In genomic region chr1:67431156-67431765, GRCh38 we compare ENCODE assay signal across 8 cellular contexts. TPM values are rescaled to one million over a fixed set of nuclear protein-coding genes. Genes with fewer than 3 reads are reported as not detected.
DNase-seq lines count a peak whose midpoint lies in the region; ATAC-seq, FAIRE-seq and TF ChIP-seq lines count a peak whose summit lies in the region.

No MANE protein-coding gene starts in this region.

- no peak for FAIRE-seq in GM12891 (lab: Jason Lieb, UNC)

- peaks cover 40% of the 10 kb centered on the region for H3K79me2 ChIP-seq in PC-9 (ENCODE audit: low read depth)

- TF ChIP-seq CTCF in PC-9 (conservative IDR thresholded peaks at IDR 0.05) (no peak), esophagus muscularis mucosa (IDR thresholded peaks at IDR 0.05) (no peak), psoas muscle (IDR thresholded peaks at IDR 0.05) (no peak)

- WGBS in esophagus muscularis mucosa, result 17% methylated on average over 12 of the region's 12 CpGs
- WGBS in psoas muscle, 3 donors, result 16 to 19% (median 17%) methylated on average over 12 of the region's 12 CpGs

- H3K4me1 ChIP-seq in PC-9 (replicated peaks; ENCODE audit: insufficient read depth) (peaks cover 31% of the 10 kb centered on the region), esophagus muscularis mucosa (peaks cover 28 to 56% (median 49%) of the 10 kb centered on the region in 4 donors), psoas muscle (peaks cover 44% of the 10 kb centered on the region)

- intact Hi-C loops in PC-9 (cut with micrococcal nuclease; ENCODE audit: unreplicated experiment), result loop anchor here (2.0 to 10.0 kb wide), 7 partner anchors 46 to 499 kb away; partner anchors contain the start of genes GADD45A and GNG12
- intact Hi-C loops in esophagus muscularis mucosa (cut with DNase I), result loop anchor here (10.0 kb wide), 1 partner anchor 254 kb away; the partner anchor contains the start of gene GADD45A
- intact Hi-C loops in psoas muscle (cut with DNase I), result no loop called here

- H3K36me3 ChIP-seq in PC-9 (ENCODE audit: low read depth) (peaks cover 29% of the 10 kb centered on the region), esophagus muscularis mucosa (no peaks in the 10 kb centered on the region), psoas muscle (ENCODE audit: insufficient read depth in 1 of 2, low read depth in 1 of 2) (peaks cover 0 to 2% of the 10 kb centered on the region in 2 donors)

- peaks cover 12% of the 10 kb centered on the region; the same call in 1 of the 2 replicates for H3F3A ChIP-seq in PC-9 (ENCODE audit: insufficient read depth, low read depth)

- DNase-seq in PC-9 (no peak), esophagus muscularis mucosa (ENCODE audit: extremely low spot score) (no peak), psoas muscle (no peak), NCI-H2227 (lab: John Stamatoyannopoulos, UW; ENCODE audit: unreplicated experiment) (no peak), epidermal melanocyte (ENCODE audit: insufficient read length, low spot score) (no peak), NCI-H146 treated with DMSO at 0.1 percent for 48 hours (lab: John Stamatoyannopoulos, UW; ENCODE audit: unreplicated experiment) (no peak), GM12891 (ENCODE audit: insufficient read length, low spot score) (no peak)

- peak overlapping the region; percentile 98 for H3K4me2 ChIP-seq in PC-9

- H2AFZ ChIP-seq in PC-9, result peak overlapping the region; percentile 95

- TF ChIP-seq EP300 in esophagus muscularis mucosa (IDR thresholded peaks at IDR 0.05), result no peak

- H3K27me3 ChIP-seq in PC-9 (ENCODE audit: insufficient read depth, low read depth) (no peaks in the 10 kb centered on the region), esophagus muscularis mucosa (no peaks in the 10 kb centered on the region), psoas muscle (ENCODE audit: insufficient read depth in 3 of 3, low read length in 2 of 3) (no peaks in the 10 kb centered on the region)

- peak overlapping the region; percentile 88 for H3K27ac ChIP-seq in PC-9
- H3K27ac ChIP-seq in esophagus muscularis mucosa (replicated peaks in 1 of 4), result peak overlapping the region; percentile 92 to 96 (median 92)
- peak overlapping the region; percentile 91 for H3K27ac ChIP-seq in psoas muscle

- CTCF ChIA-PET in PC-9 (lab: Charles Lee), result interaction anchor here (1.4 kb wide), 1 partner anchor 69 kb away, joined by 12 read pairs; no protein-coding TSS in a partner anchor

- peak overlapping the region; percentile 78 for H3K4me3 ChIP-seq in GM08714 (ENCODE audit: low read length)
- H3K4me3 ChIP-seq in PC-9, result peak overlapping the region; percentile 78
- peak overlapping the region; percentile 78 to 92 (median 80) for H3K4me3 ChIP-seq in esophagus muscularis mucosa
- H3K4me3 ChIP-seq in psoas muscle, result peak overlapping the region; percentile 89

- no peak for ATAC-seq in psoas muscle

- TF ChIP-seq POLR2A in esophagus muscularis mucosa (IDR thresholded peaks at IDR 0.05; ENCODE audit: low read depth) (no peak), GM12891 (IDR thresholded peaks at IDR 0.05; ENCODE audit: low read depth, low read length) (no peak; the same call in 1 of the 2 replicates)

- H3K9me3 ChIP-seq in PC-9 (ENCODE audit: insufficient read depth, low read depth), result no peaks in the 10 kb centered on the region
- H3K9me3 ChIP-seq in esophagus muscularis mucosa, result no peaks in the 10 kb centered on the region
- no peaks in the 10 kb centered on the region for H3K9me3 ChIP-seq in psoas muscle

- POLR2A ChIA-PET in PC-9 (lab: Charles Lee; ENCODE audit: unreplicated experiment), result interaction anchor here (0.6 to 0.9 kb wide), 4 partner anchors 18 to 1892 kb away, joined by 3 to 13 read pairs (median 4); partner anchors contain the start of gene GADD45A

- no peaks in the 10 kb centered on the region for H3K9me2 ChIP-seq in PC-9 (ENCODE audit: insufficient read depth)

- H4K20me1 ChIP-seq in PC-9 (ENCODE audit: insufficient read depth), result peaks cover 33% of the 10 kb centered on the region

- no TSS peak for BruUV-seq in PC-9 (replicated peaks; lab: Mats Ljungman, UMichigan)

TF ChIP-seq in GM12891, 5 proteins besides CTCF, POLR2A, EP300 and RAD21:
- TF ChIP-seq TAF1 (IDR thresholded peaks at IDR 0.05; ENCODE audit: low read depth, low read length) (no peak), POLR2AphosphoS5 (IDR thresholded peaks at IDR 0.05; ENCODE audit: low read depth, low read length) (no peak), PAX5 (IDR thresholded peaks at IDR 0.05; ENCODE audit: insufficient read depth, low read length, severe bottlenecking) (no peak), SPI1 (IDR thresholded peaks at IDR 0.05; ENCODE audit: low read depth, low read length) (no peak), POU2F2 (IDR thresholded peaks at IDR 0.05; ENCODE audit: low read depth, low read length) (no peak)

RNA-seq across cellular contexts. Expression of gene SERBP1, which starts 1.1 kb away (rescaled TPM):
- total RNA-seq in PC-9 (2021) (312 and 339 TPM in 2 replicates), esophagus muscularis mucosa (100 to 1,000 TPM; 203 to 254 (median 223) TPM), psoas muscle (100 to 1,000 TPM; 197 to 289 (median 216) TPM)
- polyA plus RNA-seq in psoas muscle, result 100 to 1,000 TPM; 189 to 299 (median 277) TPM
- polyA plus RNA-seq in GM12891 (2012; ENCODE audit: low read depth, missing spikeins), result 331 TPM

Comparison
In these comparisons a context has a peak if more than half of its experiments do, and no peak if none do; other contexts are left out.
1. intact Hi-C loops: an anchor here in PC-9 (2.0 to 10.0 kb wide) and esophagus muscularis mucosa (10.0 kb wide); none called in psoas muscle.